In genomic region chr19:57406516-57407123, GRCh38 we compare ENCODE assay signal across 8 cellular contexts. TPM values are rescaled to one million over a fixed set of nuclear protein-coding genes. Genes with fewer than 3 reads are reported as not detected.
DNase-seq lines count a peak whose midpoint lies in the region; ATAC-seq and TF ChIP-seq lines count a peak whose summit lies in the region.

No MANE protein-coding gene starts in this region.

- BruUV-seq in A673 (replicated peaks; lab: Mats Ljungman, UMichigan) = no TSS peak

- DNase-seq in A673 (ENCODE audit: low spot score) (peak; percentile 70), GM23338 (ENCODE audit: low spot score) (peak; percentile 93), NCI-H526 treated with DMSO at 0.1 percent for 48 hours (lab: John Stamatoyannopoulos, UW) (peak; percentile 31), dermis microvascular lymphatic vessel endothelial cell (ENCODE audit: low read depth in 2 of 2) (peak; percentile 32 to 64), medulla oblongata (ENCODE audit: extremely low spot score) (peak; percentile 37)
- DNase-seq in activated CD4-positive, alpha-beta memory T cell treated with anti-CD3 and anti-CD28 coated beads, Interleukin-2, amount 10 ng/mL, durations not matched to agents 7 days and 5 days = peak; percentile 73
- peak; percentile 52 to 53 for DNase-seq in stimulated activated CD8-positive, alpha-beta memory T cell treated with anti-CD3 and anti-CD28 coated beads, Interleukin-7, amount 100 ng/mL, for 4 hours (ENCODE audit: low read depth in 2 of 2)

- ATAC-seq in GM23338 (peak; percentile 86), HG03469 (IDR thresholded peaks at IDR 0.05; ENCODE audit: unreplicated experiment) (no peak)

- no peak overlapping the region for H3K4me2 ChIP-seq in GM23338

- peaks cover 5% of the 10 kb centered on the region for H3K79me2 ChIP-seq in GM23338 (replicated peaks; ENCODE audit: insufficient read depth)

- no peak overlapping the region for H3K27ac Mint-ChIP-seq in GM23338
- no peak overlapping the region for H3K27ac Mint-ChIP-seq in activated CD4-positive, alpha-beta memory T cell treated with anti-CD3 and anti-CD28 coated beads, Interleukin-2, amount 10 ng/mL, durations not matched to agents 7 days and 5 days

- no peaks in the 10 kb centered on the region for H3F3A ChIP-seq in GM23338 (replicated peaks; ENCODE audit: low read depth)

- peak; percentile 84 for TF ChIP-seq CTCF in A673 (conservative IDR thresholded peaks at IDR 0.05; ENCODE audit: low read depth, low read length)
- peak; percentile 90 to 92 for TF ChIP-seq CTCF in GM23338 (conservative IDR thresholded peaks at IDR 0.05; ENCODE audit: low read depth in 2 of 2)

- H3K9me2 ChIP-seq in GM23338 (ENCODE audit: insufficient read depth) = no peaks in the 10 kb centered on the region

- H3K4me1 Mint-ChIP-seq in GM23338 = peaks cover 2% of the 10 kb centered on the region; the same call in 2 of the 3 replicates
- H3K4me1 Mint-ChIP-seq in activated CD4-positive, alpha-beta memory T cell treated with anti-CD3 and anti-CD28 coated beads, Interleukin-2, amount 10 ng/mL, durations not matched to agents 7 days and 5 days = peaks cover 18% of the 10 kb centered on the region

- peak overlapping the region; percentile 57; the same call in 1 of the 2 replicates for H2AFZ ChIP-seq in GM23338

- H3K27me3 Mint-ChIP-seq in GM23338 (ENCODE audit: insufficient read depth, low read depth, poor library complexity) = peaks cover 11% of the 10 kb centered on the region
- H3K27me3 Mint-ChIP-seq in activated CD4-positive, alpha-beta memory T cell treated with anti-CD3 and anti-CD28 coated beads, Interleukin-2, amount 10 ng/mL, durations not matched to agents 7 days and 5 days = no peaks in the 10 kb centered on the region

- H3K27ac ChIP-seq in A673 (ENCODE audit: low read depth, low read length, poor library complexity, severe bottlenecking) (no peak overlapping the region), GM23338 (ENCODE audit: low read depth) (no peak overlapping the region)

- H3K9me3 Mint-ChIP-seq in GM23338 = peaks cover 20% of the 10 kb centered on the region
- H3K9me3 Mint-ChIP-seq in activated CD4-positive, alpha-beta memory T cell treated with anti-CD3 and anti-CD28 coated beads, Interleukin-2, amount 10 ng/mL, durations not matched to agents 7 days and 5 days = peaks cover 15% of the 10 kb centered on the region

- H3K27me3 ChIP-seq in A673 (replicated peaks; ENCODE audit: insufficient read depth, low read depth, low read length, poor library complexity) (no peaks in the 10 kb centered on the region), GM23338 (ENCODE audit: insufficient read depth) (no peaks in the 10 kb centered on the region)

- H3K4me1 ChIP-seq in A673 (ENCODE audit: insufficient read depth, low read length, poor library complexity, severe bottlenecking) (no peaks in the 10 kb centered on the region), GM23338 (ENCODE audit: insufficient read depth) (no peaks in the 10 kb centered on the region)

- H4K20me1 ChIP-seq in GM23338 (replicated peaks; ENCODE audit: insufficient read depth) = no peaks in the 10 kb centered on the region

- H3K4me3 Mint-ChIP-seq in GM23338 = no peak overlapping the region; the same call in 2 of the 3 replicates
- H3K4me3 Mint-ChIP-seq in activated CD4-positive, alpha-beta memory T cell treated with anti-CD3 and anti-CD28 coated beads, Interleukin-2, amount 10 ng/mL, durations not matched to agents 7 days and 5 days = no peak overlapping the region

- CTCF ChIA-PET in A673 (lab: Charles Lee) = interaction anchor here (1.0 kb wide), 1 partner anchor 749 kb away, joined by 4 read pairs; no protein-coding TSS in a partner anchor
- CTCF ChIA-PET in activated CD4-positive, alpha-beta memory T cell treated with anti-CD3 and anti-CD28 coated beads, Interleukin-2, amount 10 ng/mL, durations not matched to agents 7 days and 5 days (lab: Charles Lee) = no interaction called here

- H3K9me3 ChIP-seq in A673 (ENCODE audit: low read depth, low read length, poor library complexity, severe bottlenecking) = no peaks in the 10 kb centered on the region

- no peak overlapping the region for H3K4me3 ChIP-seq in A673 (ENCODE audit: low read depth, low read length, poor library complexity, severe bottlenecking)
- H3K4me3 ChIP-seq in GM23338 = no peak overlapping the region

- no peaks in the 10 kb centered on the region for H3K36me3 ChIP-seq in A673 (ENCODE audit: insufficient read depth, low read length, poor library complexity, severe bottlenecking)
- H3K36me3 ChIP-seq in GM23338 (ENCODE audit: insufficient read depth) = no peaks in the 10 kb centered on the region

- POLR2A ChIA-PET in A673 (lab: Charles Lee; ENCODE audit: low non-redundant PET) = no interaction called here
- POLR2A ChIA-PET in activated CD4-positive, alpha-beta memory T cell treated with anti-CD3 and anti-CD28 coated beads, Interleukin-2, amount 10 ng/mL, durations not matched to agents 7 days and 5 days (lab: Charles Lee) = no interaction called here

- intact Hi-C loops in A673 (cut with micrococcal nuclease; ENCODE audit: unreplicated experiment) = loop anchor here (2.0 kb wide), 1 partner anchor 748 kb away; no protein-coding TSS in a partner anchor

- H3K36me3 Mint-ChIP-seq in GM23338 (ENCODE audit: low read depth) = peaks cover 7% of the 10 kb centered on the region
- peaks cover 15% of the 10 kb centered on the region for H3K36me3 Mint-ChIP-seq in activated CD4-positive, alpha-beta memory T cell treated with anti-CD3 and anti-CD28 coated beads, Interleukin-2, amount 10 ng/mL, durations not matched to agents 7 days and 5 days (ENCODE audit: low read depth)

TF ChIP-seq in GM23338, 12 proteins besides CTCF, POLR2A, EP300 and RAD21 (continues in another document):
- TF ChIP-seq CREB1 (CRISPR knock-in tag; IDR thresholded peaks at IDR 0.05; ENCODE audit: low read depth) = no peak
- TF ChIP-seq JUNB (IDR thresholded peaks at IDR 0.05; ENCODE audit: unreplicated experiment) = no peak
- TF ChIP-seq ZNF114 (CRISPR knock-in tag; IDR thresholded peaks at IDR 0.05) = no peak
- TF ChIP-seq EZH2 (IDR thresholded peaks at IDR 0.05; ENCODE audit: low read depth, unreplicated experiment) = no peak
- no peak for TF ChIP-seq EZH2phosphoT487 (IDR thresholded peaks at IDR 0.05; ENCODE audit: unreplicated experiment)
- TF ChIP-seq ETS1 (IDR thresholded peaks at IDR 0.05) = no peak
- no peak for TF ChIP-seq ZNF331 (CRISPR knock-in tag; IDR thresholded peaks at IDR 0.05; ENCODE audit: low read depth)
- TF ChIP-seq POLR2AphosphoS5 (IDR thresholded peaks at IDR 0.05; ENCODE audit: low read depth) = no peak

RNA-seq across cellular contexts. Expression of gene ZNF17, which starts 4.3 kb away (rescaled TPM):
- total RNA-seq in A673 (2021) (13.1 and 19.2 TPM in 2 replicates), dermis microvascular lymphatic vessel endothelial cell (9.8 and 10.9 TPM in 2 replicates)
- total RNA-seq in GM23338 (2014; rRNA removed; shearing (Covaris generic)) = 10.7 and 15.0 TPM in 2 replicates
- polyA plus RNA-seq in GM23338 (2016; fragmentation: Nextera tagmentation; extraction: Ambion mirVana) = 1.1 and 2.6 TPM in 2 replicates
- 10 to 100 TPM in 1 of 2 experiments, 1 to 10 TPM in 1; 9.1 to 12.6 TPM for total RNA-seq in activated CD4-positive, alpha-beta memory T cell treated with anti-CD3 and anti-CD28 coated beads, Interleukin-2, amount 10 ng/mL, durations not matched to agents 7 days and 5 days

RNA-seq across cellular contexts. Expression of gene ZNF548, which starts 17.0 kb away (rescaled TPM):
- total RNA-seq in A673 (2021) = 16.9 TPM in 2 replicates
- total RNA-seq in GM23338 (2014; rRNA removed; shearing (Covaris generic)) = 7.4 and 9.8 TPM in 2 replicates
- polyA plus RNA-seq in GM23338 (2016; fragmentation: Nextera tagmentation; extraction: Ambion mirVana) = 1.9 and 2.4 TPM in 2 replicates
- total RNA-seq in activated CD4-positive, alpha-beta memory T cell treated with anti-CD3 and anti-CD28 coated beads, Interleukin-2, amount 10 ng/mL, durations not matched to agents 7 days and 5 days = 10 to 100 TPM; 26.9 to 32.6 TPM
- total RNA-seq in dermis microvascular lymphatic vessel endothelial cell = 8.0 and 13.5 TPM in 2 replicates

RNA-seq across cellular contexts. Expression of gene ZNF749, which starts 28.5 kb away (rescaled TPM):
- 21.6 and 22.9 TPM in 2 replicates for total RNA-seq in A673 (2021)
- 19.5 and 26.4 TPM in 2 replicates for total RNA-seq in GM23338 (2014; rRNA removed; shearing (Covaris generic))
- 30.1 and 30.9 TPM in 2 replicates for polyA plus RNA-seq in GM23338 (2016; fragmentation: Nextera tagmentation; extraction: Ambion mirVana)
- total RNA-seq in activated CD4-positive, alpha-beta memory T cell treated with anti-CD3 and anti-CD28 coated beads, Interleukin-2, amount 10 ng/mL, durations not matched to agents 7 days and 5 days = 1 to 10 TPM; 7.8 to 9.5 TPM
- 8.5 and 11.5 TPM in 2 replicates for total RNA-seq in dermis microvascular lymphatic vessel endothelial cell

RNA-seq across cellular contexts. Expression of gene TRAPPC2B, which starts 43.3 kb away (rescaled TPM):
- total RNA-seq in A673 (2021) = 16.8 and 18.7 TPM in 2 replicates
- 17.1 and 24.1 TPM in 2 replicates for total RNA-seq in GM23338 (2014; rRNA removed; shearing (Covaris generic))
- polyA plus RNA-seq in GM23338 (2016; fragmentation: Nextera tagmentation; extraction: Ambion mirVana) = 55.2 and 60.5 TPM in 2 replicates
- 10 to 100 TPM; 10.5 to 10.9 TPM for total RNA-seq in activated CD4-positive, alpha-beta memory T cell treated with anti-CD3 and anti-CD28 coated beads, Interleukin-2, amount 10 ng/mL, durations not matched to agents 7 days and 5 days
- total RNA-seq in dermis microvascular lymphatic vessel endothelial cell = 8.0 and 11.1 TPM in 2 replicates

RNA-seq across cellular contexts. Expression of gene ZNF547, which starts 43.3 kb away (rescaled TPM):
- total RNA-seq in A673 (2021) (5.0 and 6.1 TPM in 2 replicates), dermis microvascular lymphatic vessel endothelial cell (2.3 and 3.0 TPM in 2 replicates)
- total RNA-seq in GM23338 (2014; rRNA removed; shearing (Covaris generic)) = 4.9 and 5.1 TPM in 2 replicates
- polyA plus RNA-seq in GM23338 (2016; fragmentation: Nextera tagmentation; extraction: Ambion mirVana) = 0.71 and 1.1 TPM in 2 replicates
- 1 to 10 TPM; 3.8 to 4.8 TPM for total RNA-seq in activated CD4-positive, alpha-beta memory T cell treated with anti-CD3 and anti-CD28 coated beads, Interleukin-2, amount 10 ng/mL, durations not matched to agents 7 days and 5 days

Comparison
In these comparisons a context has a peak if more than half of its experiments do, and no peak if none do; other contexts are left out.
1. DNase-seq: peak in every context shown above with its lines; median percentile 93 in GM23338; 73 in activated CD4-positive, alpha-beta memory T cell treated with anti-CD3 and anti-CD28 coated beads, Interleukin-2, amount 10 ng/mL, durations not matched to agents 7 days and 5 days; 70 in A673; 52 in stimulated activated CD8-positive, alpha-beta memory T cell treated with anti-CD3 and anti-CD28 coated beads, Interleukin-7, amount 100 ng/mL, for 4 hours; 48 in dermis microvascular lymphatic vessel endothelial cell; 37 in medulla oblongata; 31 in NCI-H526 treated with DMSO at 0.1 percent for 48 hours.